10 cellular contexts compared by ENCODE assay signal in the genomic region with DNA sequence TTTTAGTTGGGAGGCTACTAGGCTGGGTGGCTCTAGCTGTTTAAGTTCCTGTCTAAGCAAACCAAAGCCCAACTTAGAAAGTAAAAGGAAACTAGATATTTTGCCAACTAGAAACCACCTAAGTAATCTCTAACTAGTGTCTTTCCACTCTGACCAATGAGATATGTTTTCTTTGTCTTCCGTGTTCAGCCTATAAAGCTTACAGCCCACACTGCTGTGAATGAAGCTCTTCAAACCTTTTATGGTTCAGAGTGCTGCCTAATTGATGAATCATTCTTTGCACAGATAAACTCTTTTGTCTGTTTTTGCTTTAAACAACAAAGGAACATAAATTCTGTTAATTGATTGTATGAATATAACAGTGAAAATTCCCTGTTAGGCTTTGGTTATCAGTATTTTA.
DNase-seq lines count a peak whose midpoint lies in the region; ATAC-seq and TF ChIP-seq lines count a peak whose summit lies in the region.
"Had no signal": no experiment of that assay in that cellular context is flagged by ENCODE, and none has a peak within 500 bp of the region (broad histone marks: within the 10 kb centered on the region; RNA-seq: fewer than 3 reads in every experiment).

No MANE protein-coding gene starts in this region.

- CTCF ChIA-PET in CD4-positive, alpha-beta T cell (lab: Charles Lee), result interaction anchor here (0.9 to 1.5 kb wide), 2 partner anchors 9 to 11 kb away, joined by 3 read pairs; no protein-coding TSS in a partner anchor
- CTCF ChIA-PET in SK-N-SH (lab: Yijun Ruan, JAX), result interaction anchor here (1.7 kb wide), 1 partner anchor 346 kb away, joined by 6 read pairs; no protein-coding TSS in a partner anchor

- no peaks in the 10 kb centered on the region for H3K9me2 ChIP-seq in SK-N-SH

- no peak overlapping the region for H3K4me2 ChIP-seq in SK-N-SH

- peaks cover 0 to 11% of the 10 kb centered on the region in 2 experiments for H3K36me3 ChIP-seq in SK-N-SH (replicated peaks in 1 of 2; ENCODE audit: control insufficient read depth in 1 of 2, insufficient read depth in 2 of 2, low read length in 1 of 2)
- H3K36me3 ChIP-seq: lower lobe of right lung had no signal

- no peak overlapping the region for H2AFZ ChIP-seq in SK-N-SH (ENCODE audit: low read depth)

- no peaks in the 10 kb centered on the region for H3K9me3 Mint-ChIP-seq in CD4-positive, alpha-beta T cell
- H3K9me3 Mint-ChIP-seq in immature natural killer cell, result no peaks in the 10 kb centered on the region

- H3K36me3 Mint-ChIP-seq in CD4-positive, alpha-beta T cell (ENCODE audit: low read depth), result peaks cover 39% of the 10 kb centered on the region
- peaks cover 0 to 8% (median 3%) of the 10 kb centered on the region in 3 donors for H3K36me3 Mint-ChIP-seq in immature natural killer cell

- no peaks in the 10 kb centered on the region for H3K9me3 ChIP-seq in CD4-positive, alpha-beta T cell (ENCODE audit: control insufficient read depth, low read length)
- H3K9me3 ChIP-seq in SK-N-SH, result no peaks in the 10 kb centered on the region
- H3K9me3 ChIP-seq: lower lobe of right lung had no signal

- H3F3A ChIP-seq in SK-N-SH (replicated peaks; ENCODE audit: insufficient read depth), result no peaks in the 10 kb centered on the region

- no peak for TF ChIP-seq EP300 in SK-N-SH (IDR thresholded peaks at IDR 0.05; ENCODE audit: borderline replicate concordance in 1 of 2, low read depth in 1 of 2, low read length in 1 of 2)

- no peaks in the 10 kb centered on the region for H3K27me3 Mint-ChIP-seq in CD4-positive, alpha-beta T cell
- no peaks in the 10 kb centered on the region for H3K27me3 Mint-ChIP-seq in immature natural killer cell (ENCODE audit: low read depth in 3 of 3)

- H3K4me3 ChIP-seq in SK-N-SH (ENCODE audit: low read depth in 2 of 2, low read length in 1 of 2), result no peak overlapping the region
- H3K4me3 ChIP-seq: lower lobe of right lung had no signal

- TF ChIP-seq RAD21 in SK-N-SH (IDR thresholded peaks at IDR 0.05; ENCODE audit: low read length), result no peak

- peaks cover 89% of the 10 kb centered on the region for H3K79me2 ChIP-seq in SK-N-SH (ENCODE audit: insufficient read depth)

- peaks cover 83% of the 10 kb centered on the region for H3K4me1 Mint-ChIP-seq in CD4-positive, alpha-beta T cell (ENCODE audit: low read depth)
- H3K4me1 Mint-ChIP-seq in immature natural killer cell, result peaks cover 31 to 79% of the 10 kb centered on the region in 2 donors

- intact Hi-C loops in CD4-positive, alpha-beta T cell (cut with DNase I, micrococcal nuclease), result no loop called here
- intact Hi-C loops in posterior cingulate gyrus (cut with DNase I), result no loop called here

- H4K20me1 ChIP-seq in SK-N-SH (ENCODE audit: insufficient read depth), result no peaks in the 10 kb centered on the region

- no peak for DNase-seq in CD4-positive, alpha-beta T cell
- DNase-seq in SK-N-SH (no peak), immature natural killer cell (peak; percentile 0 to 33 (median 19)), inferior parietal cortex (ENCODE audit: extremely low spot score) (no peak), posterior cingulate gyrus (no peak), AML-193 (lab: John Stamatoyannopoulos, UW) (no peak)
- DNase-seq: lower lobe of right lung, SIG-M5 had no signal

- H3K27ac Mint-ChIP-seq in CD4-positive, alpha-beta T cell, result peak overlapping the region; percentile 5
- peak overlapping the region in 5 of 6 donors; percentile 2 to 68 (median 52) for H3K27ac Mint-ChIP-seq in immature natural killer cell

- no peak overlapping the region for H3K9ac ChIP-seq in SK-N-SH

- ATAC-seq in CD4-positive, alpha-beta T cell (ENCODE audit: poor library complexity), result peak; percentile 86
- ATAC-seq in GM21786 (IDR thresholded peaks at IDR 0.05; ENCODE audit: unreplicated experiment) (peak; percentile 40), GM21576 (IDR thresholded peaks at IDR 0.05; ENCODE audit: unreplicated experiment) (no peak)
- ATAC-seq: lower lobe of right lung had no signal

- no peaks in the 10 kb centered on the region for H3K4me1 ChIP-seq in SK-N-SH (ENCODE audit: control insufficient read depth in 1 of 2, insufficient read depth in 2 of 2, low read depth in 1 of 2, low read length in 1 of 2)
- H3K4me1 ChIP-seq: lower lobe of right lung had no signal

- no peak overlapping the region for H3K27ac ChIP-seq in CD4-positive, alpha-beta T cell (ENCODE audit: low read depth, low read length)
- peak overlapping the region in 1 of 2 experiments; percentile 24; a peak in 2 of 4 replicates for H3K27ac ChIP-seq in SK-N-SH (ENCODE audit: low read depth in 2 of 2, low read length in 1 of 2)
- H3K27ac ChIP-seq: lower lobe of right lung had no signal

- POLR2A ChIA-PET in CD4-positive, alpha-beta T cell (lab: Charles Lee), result interaction anchor here (1.2 kb wide), 1 partner anchor 67 kb away, joined by 3 read pairs; no protein-coding TSS in a partner anchor
- POLR2A ChIA-PET in SK-N-SH (lab: Yijun Ruan, JAX), result no interaction called here

- no peak for TF ChIP-seq CTCF in CD4-positive, alpha-beta T cell (IDR thresholded peaks at IDR 0.05)
- no peak for TF ChIP-seq CTCF in SK-N-SH (IDR thresholded peaks at IDR 0.05)

- no peaks in the 10 kb centered on the region for H3K27me3 ChIP-seq in CD4-positive, alpha-beta T cell (ENCODE audit: control insufficient read depth, insufficient read depth, low read length)
- H3K27me3 ChIP-seq in SK-N-SH (ENCODE audit: insufficient read depth), result no peaks in the 10 kb centered on the region

- H3K4me3 Mint-ChIP-seq in CD4-positive, alpha-beta T cell, result peak overlapping the region; percentile 3
- peak overlapping the region in 2 of 5 donors; percentile 27 to 40 for H3K4me3 Mint-ChIP-seq in immature natural killer cell

- WGBS in SK-N-SH (ENCODE audit: low lambda C conversion rate), result 76% methylated on average over 1 of the region's 1 CpG

TF ChIP-seq in SK-N-SH, 30 proteins besides CTCF, POLR2A, EP300 and RAD21:
- TF ChIP-seq RFX5 (IDR thresholded peaks at IDR 0.05; ENCODE audit: low read length) (no peak), FOSL2 (IDR thresholded peaks at IDR 0.05; ENCODE audit: borderline replicate concordance, low read depth) (peak; percentile 28; the same call in 1 of the 2 replicates)

Comparison
In these comparisons a context has a peak if more than half of its experiments do, and no peak if none do; other contexts are left out.
1. DNase-seq: peak in immature natural killer cell (3 of 3); none in CD4-positive, alpha-beta T cell (0 of 10), SK-N-SH (single experiment), inferior parietal cortex (single experiment), posterior cingulate gyrus (0 of 10) and AML-193 (0 of 2).